ENCODE assay signal across 12 cellular contexts in genomic region chr15:74179983-74180688, GRCh38. TPM values are rescaled to one million over a fixed set of nuclear protein-coding genes. Genes with fewer than 3 reads are reported as not detected.
A peak's percentile ranks its signal among the peaks of the same experiment; 100 is the strongest.
DNase-seq lines count a peak whose midpoint lies in the region; ATAC-seq and TF ChIP-seq lines count a peak whose summit lies in the region.
"Had no signal": no experiment of that assay in that cellular context is flagged by ENCODE, and none has a peak within 500 bp of the region (broad histone marks: within the 10 kb centered on the region; RNA-seq: fewer than 3 reads in every experiment).

No MANE protein-coding gene starts in this region.

- WGBS in spleen, 5 donors = 67 to 84% (median 77%) methylated on average over 5 to 13 of the region's 13 CpGs

- no peaks in the 10 kb centered on the region; the same call in 1 of the 2 replicates for H3K27me3 Mint-ChIP-seq in HFFc6 (ENCODE audit: insufficient read depth)
- no peaks in the 10 kb centered on the region for H3K27me3 Mint-ChIP-seq in activated T-helper 2 cell treated with anti-CD3 and anti-CD28 coated beads, Interferon-gamma antibody, Interleukin-2, Interleukin-4, amounts not matched to agents 10 μg/mL and 5 μg/mL and 100 μg/mL, durations not matched to agents 14 hours and 24 hours and 36 hours (ENCODE audit: low read depth)

- H3K36me3 ChIP-seq in spleen = no peaks in the 10 kb centered on the region

- TF ChIP-seq CTCF in HFFc6 (IDR thresholded peaks at IDR 0.05) (peak; percentile 62), astrocyte of the spinal cord (IDR thresholded peaks at IDR 0.05; ENCODE audit: low read depth, low read length) (peak; percentile 43), spleen (IDR thresholded peaks at IDR 0.05 in 8 of 11, conservative IDR thresholded peaks at IDR 0.05 in 3 of 11) (no peak)

- H3K4me1 Mint-ChIP-seq in HFFc6 (ENCODE audit: low read depth) = peaks cover 67% of the 10 kb centered on the region
- no peaks in the 10 kb centered on the region for H3K4me1 Mint-ChIP-seq in activated T-helper 2 cell treated with anti-CD3 and anti-CD28 coated beads, Interferon-gamma antibody, Interleukin-2, Interleukin-4, amounts not matched to agents 10 μg/mL and 5 μg/mL and 100 μg/mL, durations not matched to agents 14 hours and 24 hours and 36 hours (ENCODE audit: low read depth)

- peaks cover 0 to 54% (median 26%) of the 10 kb centered on the region in 6 donors for H3K4me1 ChIP-seq in spleen

- H3K4me3 ChIP-seq in astrocyte of the spinal cord (ENCODE audit: low read depth, low read length) (no peak overlapping the region), spleen (no peak overlapping the region)

- H3K27ac ChIP-seq in spleen = peak overlapping the region in 6 of 8 donors; percentile 13 to 71 (median 64)

- DNase-seq in HFFc6 (peak; percentile 69), astrocyte of the spinal cord (ENCODE audit: low read depth, low spot score) (peak; percentile 88), hepatic stellate cell (ENCODE audit: low spot score) (peak; percentile 67), spleen (peak; percentile 73), NK-92 (lab: John Stamatoyannopoulos, UW; ENCODE audit: unreplicated experiment) (no peak)
- DNase-seq in activated T-helper 2 cell treated with anti-CD3 and anti-CD28 coated beads, Interferon-gamma antibody, Interleukin-2, Interleukin-4, amounts not matched to agents 10 μg/mL and 5 μg/mL and 100 μg/mL, durations not matched to agents 14 hours and 24 hours and 36 hours (ENCODE audit: low spot score) = no peak
- DNase-seq: KBM-7; small intestine; stimulated activated naive B cell treated with anti-CD40 and anti-IgM and Interleukin-4, amounts not matched to agents 10 μg/mL and 1 μg/mL and 100 μg/mL, for 72 hours had no signal

- H3K9me3 ChIP-seq in spleen = no peaks in the 10 kb centered on the region

- no peak for TF ChIP-seq POLR2A in spleen (IDR thresholded peaks at IDR 0.05)

- peak overlapping the region; percentile 91 for H3K27ac Mint-ChIP-seq in HFFc6
- H3K27ac Mint-ChIP-seq in activated T-helper 2 cell treated with anti-CD3 and anti-CD28 coated beads, Interferon-gamma antibody, Interleukin-2, Interleukin-4, amounts not matched to agents 10 μg/mL and 5 μg/mL and 100 μg/mL, durations not matched to agents 14 hours and 24 hours and 36 hours = no peak overlapping the region
- H3K27ac Mint-ChIP-seq: stimulated activated naive B cell treated with anti-CD40 and anti-IgM and Interleukin-4, amounts not matched to agents 10 μg/mL and 1 μg/mL and 100 μg/mL, for 72 hours had no signal

- no peak for ATAC-seq in HG03175 (IDR thresholded peaks at IDR 0.05; ENCODE audit: unreplicated experiment)
- no peak for ATAC-seq in HG03095 (IDR thresholded peaks at IDR 0.05; ENCODE audit: unreplicated experiment)
- ATAC-seq: stimulated activated naive B cell treated with anti-CD40 and anti-IgM and Interleukin-4, amounts not matched to agents 10 μg/mL and 1 μg/mL and 100 μg/mL, for 72 hours had no signal

- intact Hi-C loops in spleen (cut with DNase I; ENCODE audit: low total_unique reads) = no loop called here
- intact Hi-C loops in activated T-helper 2 cell treated with anti-CD3 and anti-CD28 coated beads, Interferon-gamma antibody, Interleukin-2, Interleukin-4, amounts not matched to agents 10 μg/mL and 5 μg/mL and 100 μg/mL, durations not matched to agents 14 hours and 24 hours and 36 hours (cut with micrococcal nuclease) = no loop called here

- no peaks in the 10 kb centered on the region for H3K9me3 Mint-ChIP-seq in HFFc6
- H3K9me3 Mint-ChIP-seq in activated T-helper 2 cell treated with anti-CD3 and anti-CD28 coated beads, Interferon-gamma antibody, Interleukin-2, Interleukin-4, amounts not matched to agents 10 μg/mL and 5 μg/mL and 100 μg/mL, durations not matched to agents 14 hours and 24 hours and 36 hours = no peaks in the 10 kb centered on the region
- H3K9me3 Mint-ChIP-seq: stimulated activated naive B cell treated with anti-CD40 and anti-IgM and Interleukin-4, amounts not matched to agents 10 μg/mL and 1 μg/mL and 100 μg/mL, for 72 hours had no signal

- H3K4me3 Mint-ChIP-seq in HFFc6 = peak overlapping the region; percentile 54
- no peak overlapping the region for H3K4me3 Mint-ChIP-seq in activated T-helper 2 cell treated with anti-CD3 and anti-CD28 coated beads, Interferon-gamma antibody, Interleukin-2, Interleukin-4, amounts not matched to agents 10 μg/mL and 5 μg/mL and 100 μg/mL, durations not matched to agents 14 hours and 24 hours and 36 hours (ENCODE audit: low read depth)
- H3K4me3 Mint-ChIP-seq: stimulated activated naive B cell treated with anti-CD40 and anti-IgM and Interleukin-4, amounts not matched to agents 10 μg/mL and 1 μg/mL and 100 μg/mL, for 72 hours had no signal

- no peaks in the 10 kb centered on the region; the same call in 1 of the 2 replicates for H3K36me3 Mint-ChIP-seq in HFFc6 (ENCODE audit: low read depth)
- H3K36me3 Mint-ChIP-seq in activated T-helper 2 cell treated with anti-CD3 and anti-CD28 coated beads, Interferon-gamma antibody, Interleukin-2, Interleukin-4, amounts not matched to agents 10 μg/mL and 5 μg/mL and 100 μg/mL, durations not matched to agents 14 hours and 24 hours and 36 hours (ENCODE audit: low read depth) = no peaks in the 10 kb centered on the region
- H3K36me3 Mint-ChIP-seq: stimulated activated naive B cell treated with anti-CD40 and anti-IgM and Interleukin-4, amounts not matched to agents 10 μg/mL and 1 μg/mL and 100 μg/mL, for 72 hours had no signal

- in situ Hi-C loops in astrocyte of the spinal cord (cut with HindIII; ENCODE audit: low sequenced_read_pairs) = no loop called here

- no peaks in the 10 kb centered on the region for H3K27me3 ChIP-seq in spleen (replicated peaks in 1 of 7)

RNA-seq across cellular contexts. Expression of gene ISLR, which starts 6.6 kb away (rescaled TPM):
- total RNA-seq in HFFc6 (2021; fragmentation: NEBNext Ultra II Directional; extraction: Animal tissue kit (Norgen Biotek cat#: 25700)) = 1 to 10 TPM; 1.7 to 6.3 (median 1.9) TPM
- 10 to 100 TPM; 13.4 to 69.4 (median 34.2) TPM for total RNA-seq in spleen
- polyA plus RNA-seq in spleen = 10 to 100 TPM; 14.4 to 24.2 (median 21.4) TPM
- not detected in 2 replicates for total RNA-seq in activated T-helper 2 cell treated with anti-CD3 and anti-CD28 coated beads, Interferon-gamma antibody, Interleukin-2, Interleukin-4, amounts not matched to agents 10 μg/mL and 5 μg/mL and 100 μg/mL, durations not matched to agents 14 hours and 24 hours and 36 hours

RNA-seq across cellular contexts. Expression of gene STRA6, which starts 22.5 kb away (rescaled TPM):
- 1 to 10 TPM; 2.2 to 3.2 (median 2.6) TPM for total RNA-seq in HFFc6 (2021; fragmentation: NEBNext Ultra II Directional; extraction: Animal tissue kit (Norgen Biotek cat#: 25700))
- 1 to 10 TPM in 2 of 7 donors, under 1 TPM in 2, not detected in 3; 0.47 to 1.8 (median 0.94) TPM for total RNA-seq in spleen
- polyA plus RNA-seq in spleen = 1 to 10 TPM in 1 of 3 donors, under 1 TPM in 2; 0.68 to 1.2 (median 0.96) TPM
- not detected in 2 replicates for total RNA-seq in activated T-helper 2 cell treated with anti-CD3 and anti-CD28 coated beads, Interferon-gamma antibody, Interleukin-2, Interleukin-4, amounts not matched to agents 10 μg/mL and 5 μg/mL and 100 μg/mL, durations not matched to agents 14 hours and 24 hours and 36 hours

RNA-seq across cellular contexts. Expression of gene ISLR2, which starts 49.8 kb away (rescaled TPM):
- total RNA-seq in HFFc6 (2021; fragmentation: NEBNext Ultra II Directional; extraction: Animal tissue kit (Norgen Biotek cat#: 25700)) = under 1 TPM in 1 of 6 experiments, not detected in 5; 0.07 TPM
- total RNA-seq in spleen = 1 to 10 TPM in 5 of 7 donors, under 1 TPM in 2; 0.51 to 3.0 (median 1.7) TPM
- 1 to 10 TPM in 1 of 3 donors, under 1 TPM in 2; 0.20 to 1.3 (median 0.27) TPM for polyA plus RNA-seq in spleen
- not detected in 2 replicates for total RNA-seq in activated T-helper 2 cell treated with anti-CD3 and anti-CD28 coated beads, Interferon-gamma antibody, Interleukin-2, Interleukin-4, amounts not matched to agents 10 μg/mL and 5 μg/mL and 100 μg/mL, durations not matched to agents 14 hours and 24 hours and 36 hours
- total RNA-seq: bronchial epithelial cell had no signal

RNA-seq across cellular contexts. Expression of gene CCDC33, which starts 56.0 kb away (rescaled TPM):
- total RNA-seq in HFFc6 (2021; fragmentation: NEBNext Ultra II Directional; extraction: Animal tissue kit (Norgen Biotek cat#: 25700)) = under 1 TPM in 1 of 6 experiments, not detected in 5; 0.30 TPM
- total RNA-seq in spleen = not detected
- under 1 TPM in 1 of 3 donors, not detected in 2; 0.08 TPM for polyA plus RNA-seq in spleen
- total RNA-seq in activated T-helper 2 cell treated with anti-CD3 and anti-CD28 coated beads, Interferon-gamma antibody, Interleukin-2, Interleukin-4, amounts not matched to agents 10 μg/mL and 5 μg/mL and 100 μg/mL, durations not matched to agents 14 hours and 24 hours and 36 hours = not detected in 2 replicates
- total RNA-seq: bronchial epithelial cell had no signal

Comparison
In these comparisons a context has a peak if more than half of its experiments do, and no peak if none do; other contexts are left out.
1. DNase-seq: peak in HFFc6 (single experiment), astrocyte of the spinal cord (single experiment), hepatic stellate cell (single experiment) and spleen (single experiment); none in NK-92 (single experiment) and activated T-helper 2 cell treated with anti-CD3 and anti-CD28 coated beads, Interferon-gamma antibody, Interleukin-2, Interleukin-4, amounts not matched to agents 10 μg/mL and 5 μg/mL and 100 μg/mL, durations not matched to agents 14 hours and 24 hours and 36 hours (single experiment).
2. CTCF ChIP-seq: peak in HFFc6 (single experiment) and astrocyte of the spinal cord (single experiment); none in spleen (0 of 11).